ENCODE assay signal across 10 cellular contexts in genomic region chr2:191202881-191203397, GRCh38. TPM values are rescaled to one million over a fixed set of nuclear protein-coding genes. Genes with fewer than 3 reads are reported as not detected.
A peak's percentile ranks its signal among the peaks of the same experiment; 100 is the strongest.
DNase-seq lines count a peak whose midpoint lies in the region; ATAC-seq and TF ChIP-seq lines count a peak whose summit lies in the region.
"Had no signal": no experiment of that assay in that cellular context is flagged by ENCODE, and none has a peak within 500 bp of the region (broad histone marks: within the 10 kb centered on the region; RNA-seq: fewer than 3 reads in every experiment).

No MANE protein-coding gene starts in this region.

- peaks cover 23% of the 10 kb centered on the region for H3K4me1 Mint-ChIP-seq in osteocyte (ENCODE audit: unreplicated experiment)

- peak overlapping the region; percentile 33 for H3K4me2 ChIP-seq in fibroblast of lung (ENCODE audit: extremely low read depth, insufficient read depth, low read length)

- DNase-seq in GM03348 (ENCODE audit: low spot score): peak; percentile 55
- peak; percentile 37 to 57 for DNase-seq in SJCRH30
- DNase-seq in fibroblast of lung (ENCODE audit: low read depth in 2 of 2): peak; percentile 40 to 61
- DNase-seq in osteocyte (ENCODE audit: extremely low spot score, unreplicated experiment): no peak
- no peak for DNase-seq in epidermal melanocyte (ENCODE audit: insufficient read length, low spot score)
- DNase-seq in RKO (ENCODE audit: low spot score): no peak
- DNase-seq in GF-D8 (lab: John Stamatoyannopoulos, UW): no peak

- H3K9me3 Mint-ChIP-seq in osteocyte (ENCODE audit: unreplicated experiment): no peaks in the 10 kb centered on the region

- no peaks in the 10 kb centered on the region for H3K79me2 ChIP-seq in fibroblast of lung (ENCODE audit: control insufficient read depth, insufficient read depth, low read length)
- H3K79me2 ChIP-seq: parathyroid adenoma had no signal

- H3K27me3 ChIP-seq in SJCRH30 (no peaks in the 10 kb centered on the region), fibroblast of lung (ENCODE audit: control insufficient read depth, insufficient read depth, low read length) (no peaks in the 10 kb centered on the region)

- H3K4me1 ChIP-seq in SJCRH30 (no peaks in the 10 kb centered on the region), fibroblast of lung (ENCODE audit: control insufficient read depth, extremely low read depth, insufficient read depth, low read length) (peaks cover 6% of the 10 kb centered on the region)
- H3K4me1 ChIP-seq: parathyroid adenoma had no signal

- H2AFZ ChIP-seq in fibroblast of lung (ENCODE audit: low read length): peak overlapping the region; percentile 13
- H2AFZ ChIP-seq: parathyroid adenoma had no signal

- H3K9me3 ChIP-seq in SJCRH30 (replicated peaks): no peaks in the 10 kb centered on the region
- no peaks in the 10 kb centered on the region for H3K9me3 ChIP-seq in fibroblast of lung (ENCODE audit: control insufficient read depth, insufficient read depth, low read depth, low read length)

- H3K27ac Mint-ChIP-seq in osteocyte (ENCODE audit: unreplicated experiment): peak overlapping the region; percentile 89

- no peak overlapping the region for H3K4me3 ChIP-seq in SJCRH30
- no peak overlapping the region for H3K4me3 ChIP-seq in fibroblast of lung (replicated peaks in 1 of 4; ENCODE audit: control extremely low read depth in 1 of 4, insufficient read depth in 1 of 4, low read depth in 3 of 4, low read length in 4 of 4)
- H3K4me3 ChIP-seq: K562 had no signal

- H4K20me1 ChIP-seq in fibroblast of lung (ENCODE audit: control insufficient read depth, extremely low read depth, insufficient read depth, low read length): no peaks in the 10 kb centered on the region

- peaks cover 2% of the 10 kb centered on the region for H3K36me3 Mint-ChIP-seq in osteocyte (ENCODE audit: unreplicated experiment)

- TF ChIP-seq CTCF in fibroblast of lung (conservative IDR thresholded peaks at IDR 0.05 in 1 of 2, IDR thresholded peaks at IDR 0.05 in 1 of 2; ENCODE audit: low read depth in 1 of 2, low read length in 2 of 2) (no peak), osteocyte (IDR thresholded peaks at IDR 0.05) (no peak)

- H3K27ac ChIP-seq in SJCRH30: no peak overlapping the region
- peak overlapping the region; percentile 77 for H3K27ac ChIP-seq in fibroblast of lung (ENCODE audit: insufficient read depth, low read length)
- H3K27ac ChIP-seq: parathyroid adenoma had no signal

- ATAC-seq in HG03460 (IDR thresholded peaks at IDR 0.05; ENCODE audit: unreplicated experiment): no peak
- ATAC-seq: K562 had no signal

- H3K9ac ChIP-seq in fibroblast of lung (ENCODE audit: insufficient read depth, low read length): no peak overlapping the region
- H3K9ac ChIP-seq: parathyroid adenoma had no signal

- no peak overlapping the region for H3K4me3 Mint-ChIP-seq in osteocyte (ENCODE audit: unreplicated experiment)

- H3K36me3 ChIP-seq in SJCRH30 (no peaks in the 10 kb centered on the region), fibroblast of lung (ENCODE audit: control insufficient read depth, insufficient read depth, low read length) (no peaks in the 10 kb centered on the region)

- no peaks in the 10 kb centered on the region for H3K27me3 Mint-ChIP-seq in osteocyte (ENCODE audit: unreplicated experiment)

RNA-seq across cellular contexts. Expression of gene MYO1B, which starts 42.3 kb away (rescaled TPM):
- 248 and 265 TPM in 2 replicates for total RNA-seq in SJCRH30 (2014; rRNA removed; shearing (Covaris generic))
- total RNA-seq in fibroblast of lung (113 and 151 TPM in 2 replicates), osteocyte (83.9 and 91.1 TPM in 2 replicates)
- 91.0 and 194 TPM in 2 replicates for polyA plus RNA-seq in fibroblast of lung
- 62.6 and 130 TPM in 2 replicates for polyA plus RNA-seq in fibroblast of lung (2012)
- polyA minus RNA-seq in fibroblast of lung (ENCODE audit: low replicate concordance): 51.0 and 65.5 TPM in 2 replicates

RNA-seq across cellular contexts. Expression of gene STAT4, which starts 52.1 kb away (rescaled TPM):
- total RNA-seq in SJCRH30 (2014; rRNA removed; shearing (Covaris generic)): 0.16 TPM in 1 of 2 replicates, not detected in the other
- 0.51 and 0.66 TPM in 2 replicates for total RNA-seq in fibroblast of lung
- polyA plus RNA-seq in fibroblast of lung: 0.38 and 1.2 TPM in 2 replicates
- polyA plus RNA-seq in fibroblast of lung (2012): 0.21 and 0.72 TPM in 2 replicates
- polyA minus RNA-seq in fibroblast of lung (ENCODE audit: low replicate concordance): 1.6 TPM in 1 of 2 replicates, not detected in the other
- total RNA-seq in osteocyte: 0.47 and 1.3 TPM in 2 replicates
- total RNA-seq: K562 had no signal

Comparison
In these comparisons a context has a peak if more than half of its experiments do, and no peak if none do; other contexts are left out.
1. DNase-seq: peak in GM03348 (single experiment), SJCRH30 (2 of 2) and fibroblast of lung (2 of 2); none in osteocyte (single experiment), epidermal melanocyte (single experiment), RKO (single experiment) and GF-D8 (single experiment).